8 cellular contexts compared by ENCODE assay signal in genomic region chr3:115292677-115293076, GRCh38.
"Had no signal": no experiment of that assay in that cellular context is flagged by ENCODE, and none has a peak within 500 bp of the region (broad histone marks: within the 10 kb centered on the region; RNA-seq: fewer than 3 reads in every experiment).

No MANE protein-coding gene starts in this region.

- H3K27ac Mint-ChIP-seq: GM23338, H9, HFFc6 had no signal

- H3K9me3 Mint-ChIP-seq: GM23338, H9, HFFc6 had no signal

- H3K4me3 Mint-ChIP-seq: GM23338, H9, HFFc6 had no signal

- H3K9ac ChIP-seq: GM23248 had no signal

- ATAC-seq: GM23338, HCT116 had no signal

- H3K27ac ChIP-seq: GM23248 had no signal

- H3K4me3 ChIP-seq: GM23248, GM23338 had no signal

- DNase-seq: GOT3, H7, H9, HCEC 1CT, HFFc6 had no signal

- H2AFZ ChIP-seq: GM23248, GM23338 had no signal

- H3K4me2 ChIP-seq: GM23338 had no signal

- H3K4me1 Mint-ChIP-seq: GM23338, H9 had no signal
